Comparison of ENCODE assay signal across 26 cellular contexts in the genomic region with DNA sequence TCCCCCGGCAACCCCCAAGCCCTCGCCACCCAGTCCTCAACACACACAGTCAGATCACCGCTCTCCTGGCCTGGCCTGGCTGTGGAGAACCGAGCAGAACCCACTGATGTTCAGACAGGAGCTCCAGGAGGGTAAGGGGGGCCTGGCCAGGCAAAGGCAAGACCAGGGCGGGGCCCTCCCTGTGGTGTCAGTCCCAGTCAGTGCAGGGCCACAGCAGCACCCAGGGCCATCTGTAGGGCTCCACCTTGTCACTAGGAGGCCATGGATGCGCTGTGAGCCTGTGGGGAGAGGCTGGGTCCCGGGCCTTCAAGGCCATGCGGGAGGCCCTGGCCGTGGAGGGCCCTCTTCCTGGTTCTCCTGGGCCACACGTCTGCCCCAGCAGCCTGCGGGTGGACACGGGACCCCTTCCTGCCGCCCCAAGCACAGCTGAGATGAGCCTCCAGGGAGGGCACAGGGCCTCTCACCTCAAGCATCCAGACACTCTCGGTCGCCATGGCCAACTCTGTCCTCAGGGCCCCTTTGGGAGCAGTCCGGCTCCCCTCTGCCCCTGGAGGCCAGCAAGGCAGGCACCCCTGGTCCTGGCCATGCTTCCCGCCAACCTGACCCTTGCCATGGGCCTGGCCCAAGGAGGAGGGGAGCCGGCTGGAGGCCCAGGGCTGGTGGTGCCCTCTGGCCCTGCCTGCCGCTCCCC. TPM values are rescaled to one million over a fixed set of nuclear protein-coding genes. Genes with fewer than 3 reads are reported as not detected.
A peak's percentile ranks its signal among the peaks of the same experiment; 100 is the strongest.
DNase-seq lines count a peak whose midpoint lies in the region; ATAC-seq and TF ChIP-seq lines count a peak whose summit lies in the region.
"Had no signal": no experiment of that assay in that cellular context is flagged by ENCODE, and none has a peak within 500 bp of the region (broad histone marks: within the 10 kb centered on the region; RNA-seq: fewer than 3 reads in every experiment).

No MANE protein-coding gene starts in this region.

- H3K27me3 ChIP-seq in neuronal stem cell (ENCODE audit: control insufficient read depth in 3 of 3, insufficient read depth in 3 of 3, low read depth in 1 of 3, low read length in 3 of 3): peaks cover 0 to 8% (median 0%) of the 10 kb centered on the region in 3 experiments
- H3K27me3 ChIP-seq: ascending aorta, dorsolateral prefrontal cortex had no signal

- H2BK5ac ChIP-seq in neuronal stem cell (ENCODE audit: low read length): peak overlapping the region; percentile 53

- H3K14ac ChIP-seq in neuronal stem cell (ENCODE audit: low read length): peak overlapping the region; percentile 21

- no peak for TF ChIP-seq CTCF in HEK293 (tag by site-specific recombination; IDR thresholded peaks at IDR 0.05)

- no peaks in the 10 kb centered on the region for H3K4me1 ChIP-seq in HEK293 (ENCODE audit: control insufficient read depth, insufficient read depth, low read length)
- peaks cover 6 to 15% of the 10 kb centered on the region in 2 donors for H3K4me1 ChIP-seq in neuronal stem cell (ENCODE audit: control insufficient read depth in 2 of 2, insufficient read depth in 1 of 2, low read depth in 1 of 2, low read length in 2 of 2)
- H3K4me1 ChIP-seq: ascending aorta had no signal

- CTCF ChIA-PET in HEK293 (lab: Yijun Ruan, JAX): no interaction called here

- no peaks in the 10 kb centered on the region for H3K9me3 ChIP-seq in HEK293 (ENCODE audit: control insufficient read depth, insufficient read depth, low read depth, low read length)
- no peaks in the 10 kb centered on the region for H3K9me3 ChIP-seq in neuronal stem cell (replicated peaks in 1 of 2; ENCODE audit: control insufficient read depth in 2 of 2, insufficient read depth in 1 of 2, low read depth in 1 of 2, low read length in 2 of 2)
- H3K9me3 ChIP-seq: ascending aorta had no signal

- H3K23ac ChIP-seq in neuronal stem cell (ENCODE audit: low read depth, low read length, poor library complexity): peak overlapping the region; percentile 43

- no CpG with 5 or more reads among the region's 19 CpGs for WGBS in neuronal stem cell (ENCODE audit: extremely low coverage in 2 of 2, insufficient read length in 2 of 2, insufficient replicate concordance in 1 of 2), 2 donors

- H3K27ac ChIP-seq in HEK293 (ENCODE audit: extremely low read depth, low read depth, low read length): no peak overlapping the region
- no peak overlapping the region for H3K27ac ChIP-seq in neuronal stem cell (replicated peaks; ENCODE audit: low read length)
- H3K27ac ChIP-seq: ascending aorta, C4-2B, dorsolateral prefrontal cortex, SK-N-MC had no signal

- H3K9ac ChIP-seq in neuronal stem cell (ENCODE audit: low read depth, low read length, poor library complexity): no peak overlapping the region

- H3K18ac ChIP-seq in neuronal stem cell (ENCODE audit: low read length): peak overlapping the region; percentile 64

- H4K8ac ChIP-seq in neuronal stem cell (ENCODE audit: low read depth, low read length): no peak overlapping the region

- peak overlapping the region; percentile 18 for H2BK120ac ChIP-seq in neuronal stem cell (ENCODE audit: low read depth, low read length)

- H4K91ac ChIP-seq in neuronal stem cell (ENCODE audit: low read depth, low read length, poor library complexity): no peak overlapping the region

- H3K4me3 ChIP-seq in HEK293 (ENCODE audit: low read depth, low read length) (no peak overlapping the region), neuronal stem cell (ENCODE audit: low read length in 2 of 2) (no peak overlapping the region)
- H3K4me3 ChIP-seq: ascending aorta, dorsolateral prefrontal cortex, SK-N-MC had no signal

- no peak overlapping the region for H3K4ac ChIP-seq in neuronal stem cell (ENCODE audit: low read length)

- peaks cover 4% of the 10 kb centered on the region for H3K79me1 ChIP-seq in neuronal stem cell (ENCODE audit: low read depth, low read length)

- POLR2A ChIA-PET in HEK293 (lab: Yijun Ruan, JAX): no interaction called here

- peak overlapping the region; percentile 85 for H2BK15ac ChIP-seq in neuronal stem cell (ENCODE audit: low read length)

- H2AFZ ChIP-seq in neuronal stem cell (ENCODE audit: low read length): no peak overlapping the region

- peak; percentile 13 for DNase-seq in AG08396 (ENCODE audit: low spot score)
- DNase-seq in neuronal stem cell (ENCODE audit: low spot score): no peak
- no peak for DNase-seq in NCI-H187 treated with DMSO at 0.1 percent for 48 hours (lab: John Stamatoyannopoulos, UW)
- no peak for DNase-seq in AG08395 (ENCODE audit: low spot score)
- DNase-seq: activated CD4-positive, alpha-beta T cell treated with anti-CD3 and anti-CD28 coated beads, Interleukin-2, amount 10 ng/mL, durations not matched to agents 24 days and 14 days; activated CD8-positive, alpha-beta memory T cell treated with anti-CD3 and anti-CD28 coated beads, Interleukin-2, amount 50 U/mL, for 4 hours; central memory CD4-positive, alpha-beta T cell; dorsolateral prefrontal cortex; glutamatergic neuron; KBM-7; mesenchymal stem cell; MM.1S; NCI-H1417; NCI-H2107; NCI-H510A; NK-92 treated with Interleukin-12 subunit alpha and Interleukin-12 subunit beta, amount 100 ng/mL, for 24 hours; occipital lobe; retina had no signal

- H3K36me3 ChIP-seq in HEK293 (ENCODE audit: control insufficient read depth in 2 of 2, insufficient read depth in 1 of 2, low read length in 2 of 2) (no peaks in the 10 kb centered on the region), neuronal stem cell (replicated peaks in 1 of 2; ENCODE audit: control insufficient read depth in 2 of 2, insufficient read depth in 2 of 2, low read length in 2 of 2) (no peaks in the 10 kb centered on the region)
- H3K36me3 ChIP-seq: ascending aorta had no signal

- H2AK5ac ChIP-seq in neuronal stem cell (ENCODE audit: low read depth, low read length): peak overlapping the region; percentile 81

- H3K4me2 ChIP-seq in neuronal stem cell (ENCODE audit: insufficient read depth, low read length, poor library complexity, severe bottlenecking): no peak overlapping the region

- H2BK12ac ChIP-seq in neuronal stem cell (ENCODE audit: low read length): no peak overlapping the region

- ATAC-seq in esophagus mucosa (peak; percentile 12), GM18868 (IDR thresholded peaks at IDR 0.05; ENCODE audit: unreplicated experiment) (no peak), HG03280 (IDR thresholded peaks at IDR 0.05; ENCODE audit: unreplicated experiment) (no peak)
- ATAC-seq: activated T-helper 17 cell treated with anti-CD3 and anti-CD28 coated beads, Interleukin-2, amount 50 U/mL, for 72 hours had no signal

TF ChIP-seq in HEK293, 187 proteins besides CTCF, POLR2A, EP300 and RAD21:
- no peak for TF ChIP-seq BCL11A (tag by site-specific recombination; IDR thresholded peaks at IDR 0.05; ENCODE audit: low read depth)
- TF ChIP-seq ZIC2 (tag by site-specific recombination; IDR thresholded peaks at IDR 0.05): peak; percentile 31

RNA-seq across cellular contexts. Expression of gene ANO7, which starts 2.0 kb away (rescaled TPM):
- total RNA-seq in esophagus mucosa: 0.12 TPM
- polyA plus RNA-seq in neuronal stem cell (2013, experiment 1 of 2): 1.3 TPM
- 1.4 TPM for polyA plus RNA-seq in neuronal stem cell (2013, experiment 2 of 2)

RNA-seq across cellular contexts. Expression of gene PPP1R7, which starts 40.2 kb away (rescaled TPM):
- 74.7 TPM for total RNA-seq in esophagus mucosa
- polyA plus RNA-seq in neuronal stem cell (2013, experiment 1 of 2): 36.4 TPM
- polyA plus RNA-seq in neuronal stem cell (2013, experiment 2 of 2): 38.0 TPM

RNA-seq across cellular contexts. Expression of gene PASK, which starts 41.2 kb away (rescaled TPM):
- 12.2 TPM for total RNA-seq in esophagus mucosa
- 11.4 TPM for polyA plus RNA-seq in neuronal stem cell (2013, experiment 1 of 2)
- polyA plus RNA-seq in neuronal stem cell (2013, experiment 2 of 2): 10.5 TPM
- total RNA-seq: ascending aorta had no signal
